9 cellular contexts compared by ENCODE assay signal in genomic region chr5:77356740-77357139, GRCh38.
DNase-seq lines count a peak whose midpoint lies in the region; ATAC-seq, FAIRE-seq and TF ChIP-seq lines count a peak whose summit lies in the region.
"Had no signal": no experiment of that assay in that cellular context is flagged by ENCODE, and none has a peak within 500 bp of the region (broad histone marks: within the 10 kb centered on the region; RNA-seq: fewer than 3 reads in every experiment).

No MANE protein-coding gene starts in this region.

- no peak for FAIRE-seq in astrocyte (lab: Jason Lieb, UNC)
- FAIRE-seq: H1 had no signal

- peaks cover 6% of the 10 kb centered on the region for H3K4me1 Mint-ChIP-seq in astrocyte (ENCODE audit: low read depth, unreplicated experiment)

- H3K4me3 Mint-ChIP-seq in astrocyte (ENCODE audit: unreplicated experiment): no peak overlapping the region

- H3K4me3 ChIP-seq in BE2C (ENCODE audit: low read depth, low read length) (no peak overlapping the region), astrocyte (ENCODE audit: insufficient read depth, low read depth, low read length) (no peak overlapping the region), left ventricle myocardium inferior (no peak overlapping the region), OCI-LY7 (ENCODE audit: low read depth, low read length, poor library complexity, severe bottlenecking) (no peak overlapping the region)

- peak; percentile 83 for ATAC-seq in HG03139 (IDR thresholded peaks at IDR 0.05; ENCODE audit: unreplicated experiment)

- H3K79me2 ChIP-seq in astrocyte (ENCODE audit: insufficient read depth, low read length): no peaks in the 10 kb centered on the region
- H3K79me2 ChIP-seq in OCI-LY7 (ENCODE audit: insufficient read depth, low read depth, low read length): no peaks in the 10 kb centered on the region

- H3K9me2 ChIP-seq in OCI-LY7 (ENCODE audit: insufficient read depth, low read length): no peaks in the 10 kb centered on the region

- DNase-seq in BE2C (peak; percentile 55), GM19240 (ENCODE audit: insufficient read length, low spot score) (peak; percentile 26), astrocyte (ENCODE audit: low read depth) (peak; percentile 58), cerebellum (ENCODE audit: low spot score) (no peak), left ventricle myocardium inferior (no peak), OCI-LY7 (ENCODE audit: low spot score) (no peak), NCI-H1105 treated with DMSO at 0.1 percent for 48 hours (lab: John Stamatoyannopoulos, UW) (no peak)

- peaks cover 3% of the 10 kb centered on the region for H3K9me3 Mint-ChIP-seq in astrocyte (ENCODE audit: unreplicated experiment)

- H3K4me1 ChIP-seq in BE2C: peaks cover 29% of the 10 kb centered on the region
- no peaks in the 10 kb centered on the region for H3K4me1 ChIP-seq in astrocyte (ENCODE audit: insufficient read depth, low read length)
- H3K4me1 ChIP-seq in left ventricle myocardium inferior: peaks cover 5% of the 10 kb centered on the region
- no peaks in the 10 kb centered on the region for H3K4me1 ChIP-seq in OCI-LY7 (ENCODE audit: insufficient read depth, low read length, poor library complexity, severe bottlenecking)

- H2AFZ ChIP-seq in astrocyte (ENCODE audit: low read depth, low read length) (no peak overlapping the region), OCI-LY7 (ENCODE audit: low read length) (no peak overlapping the region)

- H3K36me3 Mint-ChIP-seq in astrocyte (ENCODE audit: low read depth, unreplicated experiment): no peaks in the 10 kb centered on the region

- H3K9ac ChIP-seq in astrocyte (ENCODE audit: low read length): no peak overlapping the region

- CTCF ChIA-PET in OCI-LY7 (lab: Charles Lee; ENCODE audit: unreplicated experiment): no interaction called here

- H3K36me3 ChIP-seq in BE2C: no peaks in the 10 kb centered on the region
- H3K36me3 ChIP-seq in astrocyte (ENCODE audit: insufficient read depth, low read length): no peaks in the 10 kb centered on the region
- H3K36me3 ChIP-seq in left ventricle myocardium inferior: no peaks in the 10 kb centered on the region
- no peaks in the 10 kb centered on the region for H3K36me3 ChIP-seq in OCI-LY7 (ENCODE audit: insufficient read depth, low read length)

- no peak overlapping the region for H3K27ac Mint-ChIP-seq in astrocyte (ENCODE audit: unreplicated experiment)

- TF ChIP-seq CTCF in BE2C (IDR thresholded peaks at IDR 0.05; ENCODE audit: low read depth, low read length) (no peak), astrocyte (IDR thresholded peaks at IDR 0.05; ENCODE audit: insufficient read depth, low read depth, low read length) (no peak), left ventricle myocardium inferior (IDR thresholded peaks at IDR 0.05; ENCODE audit: borderline replicate concordance) (no peak), OCI-LY7 (conservative IDR thresholded peaks at IDR 0.05; ENCODE audit: low read length) (no peak)

- POLR2A ChIA-PET in OCI-LY7 (lab: Charles Lee): no interaction called here

- intact Hi-C loops in left ventricle myocardium inferior (cut with micrococcal nuclease): no loop called here
- intact Hi-C loops in OCI-LY7 (cut with micrococcal nuclease; ENCODE audit: unreplicated experiment): no loop called here

- BruUV-seq in OCI-LY7 (replicated peaks; lab: Mats Ljungman, UMichigan): no TSS peak

- H3K4me2 ChIP-seq in astrocyte (ENCODE audit: low read length) (no peak overlapping the region), OCI-LY7 (ENCODE audit: low read length) (no peak overlapping the region)

- no peaks in the 10 kb centered on the region for H3K9me3 ChIP-seq in BE2C
- no peaks in the 10 kb centered on the region for H3K9me3 ChIP-seq in astrocyte (ENCODE audit: insufficient read depth, low read depth, low read length)
- no peaks in the 10 kb centered on the region for H3K9me3 ChIP-seq in left ventricle myocardium inferior (replicated peaks)
- H3K9me3 ChIP-seq in OCI-LY7 (ENCODE audit: low read length): no peaks in the 10 kb centered on the region

- H3K27ac ChIP-seq in astrocyte (ENCODE audit: low read depth, low read length): no peak overlapping the region
- no peak overlapping the region for H3K27ac ChIP-seq in left ventricle myocardium inferior (replicated peaks)
- no peak overlapping the region for H3K27ac ChIP-seq in OCI-LY7 (ENCODE audit: low read depth, low read length, poor library complexity, severe bottlenecking)

- H4K20me1 ChIP-seq in astrocyte (ENCODE audit: insufficient read depth, low read length): no peaks in the 10 kb centered on the region
- no peaks in the 10 kb centered on the region for H4K20me1 ChIP-seq in OCI-LY7 (ENCODE audit: insufficient read depth, low read length)

- H3K27me3 ChIP-seq in BE2C (no peaks in the 10 kb centered on the region), astrocyte (ENCODE audit: insufficient read depth, low read length) (no peaks in the 10 kb centered on the region), left ventricle myocardium inferior (ENCODE audit: low read depth) (no peaks in the 10 kb centered on the region)

- peaks cover 13% of the 10 kb centered on the region for H3K27me3 Mint-ChIP-seq in astrocyte (ENCODE audit: low read depth, unreplicated experiment)

Comparison
In these comparisons a context has a peak if more than half of its experiments do, and no peak if none do; other contexts are left out.
1. DNase-seq: peak in BE2C (single experiment), GM19240 (single experiment) and astrocyte (single experiment); none in cerebellum (single experiment), left ventricle myocardium inferior (single experiment), OCI-LY7 (single experiment) and NCI-H1105 treated with DMSO at 0.1 percent for 48 hours (single experiment).